18 cellular contexts compared by ENCODE assay signal in genomic region chr6:143034689-143035334, GRCh38. TPM values are rescaled to one million over a fixed set of nuclear protein-coding genes. Genes with fewer than 3 reads are reported as not detected.
DNase-seq lines count a peak whose midpoint lies in the region; ATAC-seq and TF ChIP-seq lines count a peak whose summit lies in the region.
"Had no signal": no experiment of that assay in that cellular context is flagged by ENCODE, and none has a peak within 500 bp of the region (broad histone marks: within the 10 kb centered on the region; RNA-seq: fewer than 3 reads in every experiment).

No MANE protein-coding gene starts in this region.

- no peaks in the 10 kb centered on the region for H3K27me3 ChIP-seq in MG63
- H3K27me3 ChIP-seq: foreskin keratinocyte, neutrophil had no signal

- no peak overlapping the region for H3K4me3 Mint-ChIP-seq in memory B cell

- DNase-seq in NCI-H1417 (lab: John Stamatoyannopoulos, UW) = peak; percentile 12 to 75 (median 25)
- DNase-seq in NCI-H1417 treated with DMSO at 0.1 percent for 48 hours (lab: John Stamatoyannopoulos, UW) = no peak
- peak; percentile 13 for DNase-seq in SHP77 treated with DMSO at 0.1 percent for 48 hours (lab: John Stamatoyannopoulos, UW)
- no peak for DNase-seq in memory B cell (ENCODE audit: low spot score in 2 of 2)
- no peak for DNase-seq in AML-193 (lab: John Stamatoyannopoulos, UW)
- no peak for DNase-seq in UCSD-AML1 (lab: John Stamatoyannopoulos, UW; ENCODE audit: unreplicated experiment)
- no peak for DNase-seq in MG63
- DNase-seq: activated CD4-positive, alpha-beta T cell treated with anti-CD3 and anti-CD28 coated beads for 4 hours; foreskin keratinocyte; GOT3; IMR-90; retina; stimulated activated naive CD8-positive, alpha-beta T cell treated with anti-CD3 and anti-CD28 coated beads, Interleukin-15, Interleukin-2, amounts not matched to agents 100 U/mL and 50 U/mL, for 24 hours had no signal

- POLR2A ChIA-PET in HEK293 (lab: Yijun Ruan, JAX) = no interaction called here

- ATAC-seq in memory B cell (ENCODE audit: low read depth) = peak; percentile 35
- ATAC-seq: foreskin keratinocyte; stimulated activated naive CD8-positive, alpha-beta T cell treated with anti-CD3 and anti-CD28 coated beads, Interleukin-15, Interleukin-2, amounts not matched to agents 100 U/mL and 50 U/mL, for 24 hours had no signal

- no peak overlapping the region for H3K4me3 ChIP-seq in HEK293 (ENCODE audit: low read depth, low read length)
- H3K4me3 ChIP-seq in MG63 = no peak overlapping the region
- H3K4me3 ChIP-seq: SK-N-MC had no signal

- H3K27ac Mint-ChIP-seq in memory B cell = no peak overlapping the region

- TF ChIP-seq CTCF in HEK293 (tag by site-specific recombination; IDR thresholded peaks at IDR 0.05) = no peak

- H3K36me3 Mint-ChIP-seq in memory B cell = no peaks in the 10 kb centered on the region

- no peak overlapping the region for H3K27ac ChIP-seq in HEK293 (ENCODE audit: extremely low read depth, low read depth, low read length)
- H3K27ac ChIP-seq: 22Rv1, C4-2B, foreskin keratinocyte, neutrophil, SK-N-MC had no signal

- CTCF ChIA-PET in HEK293 (lab: Yijun Ruan, JAX) = interaction anchor here (0.8 to 2.2 kb wide), 3 partner anchors 8 to 342 kb away, joined by 4 to 10 read pairs (median 5); no protein-coding TSS in a partner anchor

- H3K4me1 Mint-ChIP-seq in memory B cell = peaks cover 12% of the 10 kb centered on the region

- H3K4me1 ChIP-seq in HEK293 (ENCODE audit: control insufficient read depth, insufficient read depth, low read length) = no peaks in the 10 kb centered on the region
- H3K4me1 ChIP-seq: foreskin keratinocyte had no signal

- H3K36me3 ChIP-seq in HEK293 (ENCODE audit: control insufficient read depth in 2 of 2, insufficient read depth in 1 of 2, low read length in 2 of 2) (no peaks in the 10 kb centered on the region), MG63 (no peaks in the 10 kb centered on the region)
- H3K36me3 ChIP-seq: neutrophil had no signal

- peaks cover 15% of the 10 kb centered on the region for H3K27me3 Mint-ChIP-seq in memory B cell

- peaks cover 2% of the 10 kb centered on the region for H3K9me3 Mint-ChIP-seq in memory B cell

- no peaks in the 10 kb centered on the region for H3K9me3 ChIP-seq in HEK293 (ENCODE audit: control insufficient read depth, insufficient read depth, low read depth, low read length)
- 0 out of 2 replicates have a peak, but pooled peaks cover 1% of the 10 kb centered on the region for H3K9me3 ChIP-seq in MG63
- H3K9me3 ChIP-seq: neutrophil had no signal

TF ChIP-seq in HEK293, 187 proteins besides CTCF, POLR2A, EP300 and RAD21:
- TF ChIP-seq ZNF514 (tag by site-specific recombination; IDR thresholded peaks at IDR 0.05) = no peak
- peak; percentile 21; the same call in 1 of the 2 replicates for TF ChIP-seq ZNF341 (tag by site-specific recombination; IDR thresholded peaks at IDR 0.05; ENCODE audit: low read depth)
- no peak for TF ChIP-seq ZBTB26 (tag by site-specific recombination; optimal IDR thresholded peaks at IDR 0.05)
- no peak for TF ChIP-seq ZNF561 (tag by site-specific recombination; IDR thresholded peaks at IDR 0.05; ENCODE audit: borderline replicate concordance)
- TF ChIP-seq ZNF629 (tag by site-specific recombination; IDR thresholded peaks at IDR 0.05) = no peak
- peak; percentile 35; the same call in 1 of the 2 replicates for TF ChIP-seq EGR2 (tag by site-specific recombination; IDR thresholded peaks at IDR 0.05; ENCODE audit: low read depth)
- peak; percentile 25; the same call in 1 of the 2 replicates for TF ChIP-seq ZFHX2 (tag by site-specific recombination; conservative IDR thresholded peaks at IDR 0.05)
- no peak for TF ChIP-seq ZNF692 (tag by site-specific recombination; IDR thresholded peaks at IDR 0.05)
- TF ChIP-seq ZNF621 (tag by site-specific recombination; IDR thresholded peaks at IDR 0.05) = no peak
- no peak for TF ChIP-seq ZBTB44 (tag by site-specific recombination; IDR thresholded peaks at IDR 0.05)
- TF ChIP-seq ZNF423 (tag by site-specific recombination; IDR thresholded peaks at IDR 0.05) = no peak

RNA-seq across cellular contexts. Expression of gene AIG1, which starts 25.9 kb away (rescaled TPM):
- total RNA-seq in MG63 (2014; rRNA removed; shearing (Covaris generic); ENCODE audit: low replicate concordance) = 36.6 and 42.5 TPM in 2 replicates

Comparison
In these comparisons a context has a peak if more than half of its experiments do, and no peak if none do; other contexts are left out.
1. DNase-seq: peak in NCI-H1417 (3 of 3) and SHP77 treated with DMSO at 0.1 percent for 48 hours (single experiment); none in NCI-H1417 treated with DMSO at 0.1 percent for 48 hours (single experiment), memory B cell (0 of 2), AML-193 (0 of 2), UCSD-AML1 (single experiment) and MG63 (single experiment).